ENCODE assay signal across 10 cellular contexts in genomic region chr18:57077786-57078552, GRCh38.
DNase-seq lines count a peak whose midpoint lies in the region; ATAC-seq, FAIRE-seq and TF ChIP-seq lines count a peak whose summit lies in the region.
"Had no signal": no experiment of that assay in that cellular context is flagged by ENCODE, and none has a peak within 500 bp of the region (broad histone marks: within the 10 kb centered on the region; RNA-seq: fewer than 3 reads in every experiment).

No MANE protein-coding gene starts in this region.

- no peak overlapping the region; the same call in 1 of the 2 replicates for H4K8ac ChIP-seq in H1 (ENCODE audit: extremely low read depth, insufficient read depth, low read length)

- ATAC-seq in GM18499 (IDR thresholded peaks at IDR 0.05; ENCODE audit: insufficient read depth, unreplicated experiment) (peak; percentile 92), GM21529 (IDR thresholded peaks at IDR 0.05; ENCODE audit: unreplicated experiment) (peak; percentile 88)

- H3K27ac ChIP-seq in H1 (ENCODE audit: low read depth, low read length), result no peak overlapping the region
- no peak overlapping the region for H3K27ac ChIP-seq in vagina
- H3K27ac ChIP-seq: dorsolateral prefrontal cortex, skin epidermis had no signal

- H3K36me3 ChIP-seq in H1 (ENCODE audit: control insufficient read depth in 2 of 4, insufficient read depth in 4 of 4, low read length in 3 of 4) (no peaks in the 10 kb centered on the region), vagina (no peaks in the 10 kb centered on the region)

- H3K79me1 ChIP-seq in H1 (ENCODE audit: low read depth, low read length), result no peaks in the 10 kb centered on the region

- peaks cover 0 to 21% (median 7%) of the 10 kb centered on the region in 4 experiments; a peak in 4 of 7 replicates for H3K4me1 ChIP-seq in H1 (replicated peaks in 1 of 4; ENCODE audit: control insufficient read depth in 3 of 4, insufficient read depth in 4 of 4, low read length in 3 of 4)
- no peaks in the 10 kb centered on the region for H3K4me1 ChIP-seq in vagina

- peak overlapping the region; percentile 64; the same call in 1 of the 2 replicates for H2BK20ac ChIP-seq in H1 (ENCODE audit: low read length)

- no peak overlapping the region for H3K9ac ChIP-seq in H1 (replicated peaks in 1 of 4; ENCODE audit: extremely low read depth in 1 of 4, low read depth in 3 of 4, low read length in 3 of 4)

- 0 out of 2 replicates have a peak overlapping the region, but pooled peaks have one; percentile 4 for H2AK5ac ChIP-seq in H1 (ENCODE audit: low read depth, low read length)

- H2BK120ac ChIP-seq in H1 (replicated peaks; ENCODE audit: low read depth, low read length), result no peak overlapping the region

- TF ChIP-seq RAD21 in H1 (IDR thresholded peaks at IDR 0.05 in 1 of 2, conservative IDR thresholded peaks at IDR 0.05 in 1 of 2; ENCODE audit: low read depth in 2 of 2, low read length in 2 of 2), result no peak

- peak overlapping the region; percentile 59 for H4K91ac ChIP-seq in H1 (replicated peaks; ENCODE audit: insufficient read length, low read length)

- TF ChIP-seq CTCF in H1 (IDR thresholded peaks at IDR 0.05; ENCODE audit: control extremely low read depth in 1 of 3, insufficient read depth in 1 of 3, low read depth in 1 of 3, low read length in 3 of 3) (no peak), vagina (IDR thresholded peaks at IDR 0.05) (no peak)

- no peak overlapping the region for H4K5ac ChIP-seq in H1 (ENCODE audit: insufficient read length, low read depth, low read length)

- no peak overlapping the region for H3K4me3 ChIP-seq in Jurkat, Clone E6-1 (ENCODE audit: low read length)
- H3K4me3 ChIP-seq in H1 (ENCODE audit: extremely low read depth in 1 of 4, insufficient read depth in 2 of 4, low read depth in 3 of 4, low read length in 4 of 4), result no peak overlapping the region
- no peak overlapping the region for H3K4me3 ChIP-seq in vagina
- H3K4me3 ChIP-seq: dorsolateral prefrontal cortex, skin epidermis had no signal

- H3K23me2 ChIP-seq in H1 (ENCODE audit: low read depth, low read length), result no peaks in the 10 kb centered on the region

- H3K4ac ChIP-seq in H1 (replicated peaks; ENCODE audit: insufficient read length, low read depth, low read length), result no peak overlapping the region

- no peaks in the 10 kb centered on the region for H3K79me2 ChIP-seq in H1 (ENCODE audit: control insufficient read depth in 1 of 2, insufficient read depth in 2 of 2, low read length in 2 of 2)

- peak overlapping the region; percentile 25; the same call in 1 of the 2 replicates for H3K18ac ChIP-seq in H1 (ENCODE audit: extremely low read depth, low read length)

- H3K4me2 ChIP-seq in H1 (ENCODE audit: insufficient read depth in 1 of 2, low read depth in 2 of 2, low read length in 2 of 2), result no peak overlapping the region

- CTCF ChIA-PET in H1 (lab: Charles Lee; ENCODE audit: partially characterized antibody), result interaction anchor here (0.7 kb wide), 1 partner anchor 21 kb away, joined by 3 read pairs; no protein-coding TSS in a partner anchor

- no peak overlapping the region for H2AFZ ChIP-seq in H1 (ENCODE audit: low read length)

- WGBS in H1 (ENCODE audit: extremely low coverage in 1 of 2, insufficient coverage in 1 of 2, insufficient read length in 1 of 2, insufficient replicate concordance in 2 of 2, low coverage in 1 of 2, low lambda C conversion rate in 2 of 2, missing lambda C conversion rate in 1 of 2), 2 experiments, result 85% methylated on average over 11 of the region's 11 CpGs; no CpG with 5 or more reads in 1 of the 2 experiments

- H3K9me3 ChIP-seq in H1 (ENCODE audit: insufficient read depth in 2 of 2, low read depth in 1 of 2, low read length in 1 of 2), result no peaks in the 10 kb centered on the region
- no peaks in the 10 kb centered on the region for H3K9me3 ChIP-seq in vagina

- H2BK15ac ChIP-seq in H1 (ENCODE audit: low read length), result peak overlapping the region; percentile 53; the same call in 1 of the 2 replicates

- H4K20me1 ChIP-seq in H1 (replicated peaks in 1 of 2; ENCODE audit: control insufficient read depth in 1 of 2, insufficient read depth in 2 of 2, low read length in 2 of 2), result no peaks in the 10 kb centered on the region

- DNase-seq in Jurkat, Clone E6-1 (ENCODE audit: low read depth, low spot score), result peak; percentile 84
- no peak for DNase-seq in H1 (ENCODE audit: low read depth in 1 of 2, low spot score in 2 of 2)
- DNase-seq in hippocampal formation (lab: John Stamatoyannopoulos, UW), result no peak
- no peak for DNase-seq in GM19240 (ENCODE audit: insufficient read length, low spot score)
- no peak for DNase-seq in vagina (ENCODE audit: extremely low spot score in 2 of 2)
- DNase-seq in posterior cingulate gyrus, result no peak
- DNase-seq: dorsolateral prefrontal cortex had no signal

- no peak for FAIRE-seq in H1 (lab: Jason Lieb, UNC)

- intact Hi-C loops in vagina (cut with DNase I), result no loop called here
- intact Hi-C loops in posterior cingulate gyrus (cut with DNase I), result no loop called here

- H3K23ac ChIP-seq in H1 (ENCODE audit: insufficient read length), result no peak overlapping the region

- no peaks in the 10 kb centered on the region for H3K27me3 ChIP-seq in H1 (replicated peaks in 1 of 4; ENCODE audit: control insufficient read depth in 3 of 4, extremely low read depth in 1 of 4, insufficient read depth in 3 of 4, low read length in 3 of 4)
- H3K27me3 ChIP-seq in vagina, result no peaks in the 10 kb centered on the region

- TF ChIP-seq EP300 in H1 (IDR thresholded peaks at IDR 0.05; ENCODE audit: borderline replicate concordance in 1 of 2, low read depth in 2 of 2, low read length in 2 of 2), result no peak

- peak overlapping the region; percentile 29; the same call in 1 of the 2 replicates for H2BK12ac ChIP-seq in H1 (ENCODE audit: low read depth, low read length)

- H3K56ac ChIP-seq in H1 (replicated peaks; ENCODE audit: insufficient read length, low read depth, low read length), result no peak overlapping the region

- H3K14ac ChIP-seq in H1 (ENCODE audit: insufficient read length), result no peak overlapping the region

- TF ChIP-seq POLR2A in H1 (IDR thresholded peaks at IDR 0.05; ENCODE audit: control extremely low read depth in 1 of 2, low read depth in 2 of 2, low read length in 2 of 2) (no peak), vagina (IDR thresholded peaks at IDR 0.05) (no peak)

- POLR2A ChIA-PET in H1 (lab: Charles Lee; ENCODE audit: partially characterized antibody), result no interaction called here

- H2BK5ac ChIP-seq in H1 (ENCODE audit: low read depth, low read length), result peak overlapping the region; percentile 31; the same call in 1 of the 2 replicates

TF ChIP-seq in H1, 55 proteins besides CTCF, POLR2A, EP300 and RAD21:
- TF ChIP-seq TBP (IDR thresholded peaks at IDR 0.05; ENCODE audit: low read depth, low read length), result no peak
- TF ChIP-seq TEAD4 (IDR thresholded peaks at IDR 0.05; ENCODE audit: low read depth, low read length), result no peak
- TF ChIP-seq, protein P1, sequence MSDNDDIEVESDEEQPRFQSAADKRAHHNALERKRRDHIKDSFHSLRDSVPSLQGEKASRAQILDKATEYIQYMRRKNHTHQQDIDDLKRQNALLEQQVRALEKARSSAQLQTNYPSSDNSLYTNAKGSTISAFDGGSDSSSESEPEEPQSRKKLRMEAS (IDR thresholded peaks at IDR 0.05), result no peak
- no peak for TF ChIP-seq SP4 (IDR thresholded peaks at IDR 0.05; ENCODE audit: low read length)
- no peak for TF ChIP-seq HDAC6 (IDR thresholded peaks at IDR 0.05; ENCODE audit: low read depth, low read length)
- no peak for TF ChIP-seq USF2 (IDR thresholded peaks at IDR 0.05; ENCODE audit: low read length)
- no peak for TF ChIP-seq SAP30 (IDR thresholded peaks at IDR 0.05; ENCODE audit: insufficient read depth, insufficient replicate concordance, low read length)
- TF ChIP-seq CHD1 (IDR thresholded peaks at IDR 0.05; ENCODE audit: low read depth, low read length), result no peak
- no peak for TF ChIP-seq POLR2AphosphoS5 (IDR thresholded peaks at IDR 0.05; ENCODE audit: low read depth, low read length)
- no peak for TF ChIP-seq MAFK (IDR thresholded peaks at IDR 0.05; ENCODE audit: low read depth, low read length)
- TF ChIP-seq KDM5A (IDR thresholded peaks at IDR 0.05; ENCODE audit: low read length), result no peak
- no peak for TF ChIP-seq EGR1 (IDR thresholded peaks at IDR 0.05; ENCODE audit: borderline replicate concordance, low read depth, low read length)
- TF ChIP-seq GABPA (IDR thresholded peaks at IDR 0.05; ENCODE audit: borderline replicate concordance, insufficient read depth, low read length), result no peak
- no peak for TF ChIP-seq E2F6 (IDR thresholded peaks at IDR 0.05)
- no peak for TF ChIP-seq CEBPB (IDR thresholded peaks at IDR 0.05; ENCODE audit: low read depth, low read length)
TF ChIP-seq in H1: peak in this region for 0.
